ENCODE assay signal across 12 cellular contexts in the genomic region with DNA sequence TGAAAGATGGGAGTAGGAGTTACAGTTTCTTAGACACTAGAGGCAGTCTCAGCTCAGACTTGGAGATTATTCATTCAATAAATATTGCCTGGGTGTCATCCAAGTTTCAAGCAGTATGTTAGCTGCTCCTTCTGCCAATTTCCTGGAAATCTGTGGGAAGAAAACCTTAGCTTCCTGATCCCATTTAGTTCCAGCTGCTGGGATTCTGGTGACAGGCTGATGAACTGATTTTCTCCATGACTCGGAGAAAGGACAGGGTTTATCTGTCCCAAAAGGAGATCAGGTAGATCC.
A peak's percentile ranks its signal among the peaks of the same experiment; 100 is the strongest.
DNase-seq lines count a peak whose midpoint lies in the region; ATAC-seq and TF ChIP-seq lines count a peak whose summit lies in the region.
"Had no signal": no experiment of that assay in that cellular context is flagged by ENCODE, and none has a peak within 500 bp of the region (broad histone marks: within the 10 kb centered on the region; RNA-seq: fewer than 3 reads in every experiment).

No MANE protein-coding gene starts in this region.

- no peak overlapping the region for H2BK12ac ChIP-seq in mesenchymal stem cell (ENCODE audit: low read length in 2 of 2)

- POLR2A ChIA-PET in PC-3 (lab: Charles Lee; ENCODE audit: unreplicated experiment), result interaction anchor here (0.6 kb wide), 1 partner anchor 447 kb away, joined by 3 read pairs; no protein-coding TSS in a partner anchor
- POLR2A ChIA-PET in activated CD8-positive, alpha-beta T cell treated with anti-CD3 and anti-CD28 coated beads, Interleukin-2, amount 10 ng/mL, durations not matched to agents 7 days and 5 days (lab: Charles Lee), result no interaction called here

- H3K4me1 Mint-ChIP-seq in type B pancreatic cell (ENCODE audit: unreplicated experiment), result no peaks in the 10 kb centered on the region
- H3K4me1 Mint-ChIP-seq in natural killer cell treated with Interleukin-12 subunit alpha and Interleukin-12 subunit beta and Interleukin-15 and Interleukin-18, amount 100 ng/mL, for 72 hours (ENCODE audit: low read depth in 2 of 2), result peaks cover 18 to 21% of the 10 kb centered on the region in 2 donors
- peaks cover 16% of the 10 kb centered on the region for H3K4me1 Mint-ChIP-seq in activated CD8-positive, alpha-beta T cell treated with anti-CD3 and anti-CD28 coated beads, Interleukin-2, amount 10 ng/mL, durations not matched to agents 7 days and 5 days (ENCODE audit: low read depth)

- H2AK5ac ChIP-seq in mesenchymal stem cell (ENCODE audit: low read length, severe bottlenecking), result peak overlapping the region; percentile 21

- H3K27ac ChIP-seq in PC-3 (ENCODE audit: low read length) (peak overlapping the region; percentile 30), mesenchymal stem cell (ENCODE audit: low read length, poor library complexity, severe bottlenecking) (no peak overlapping the region)
- H3K27ac ChIP-seq: upper lobe of left lung had no signal

- peaks cover 33% of the 10 kb centered on the region for H3K79me1 ChIP-seq in mesenchymal stem cell (replicated peaks; ENCODE audit: low read length, poor library complexity, severe bottlenecking)

- H3K4me3 ChIP-seq in PC-3 (ENCODE audit: low read length) (no peak overlapping the region), choroid plexus epithelial cell (ENCODE audit: low read depth, low read length) (no peak overlapping the region), mesenchymal stem cell (ENCODE audit: insufficient read depth in 1 of 2, low read depth in 1 of 2, low read length in 2 of 2) (no peak overlapping the region)
- H3K4me3 ChIP-seq: upper lobe of left lung had no signal

- CTCF ChIA-PET in PC-3 (lab: Charles Lee), result interaction anchor here (0.5 to 1.3 kb wide), 9 partner anchors 17 to 387 kb away, joined by 3 to 6 read pairs (median 4); no protein-coding TSS in a partner anchor
- CTCF ChIA-PET in activated CD8-positive, alpha-beta T cell treated with anti-CD3 and anti-CD28 coated beads, Interleukin-2, amount 10 ng/mL, durations not matched to agents 7 days and 5 days (lab: Charles Lee), result interaction anchor here (0.9 to 6.5 kb wide), 20 partner anchors 11 to 382 kb away, joined by 3 to 78 read pairs (median 5); no protein-coding TSS in a partner anchor

- peaks cover 62% of the 10 kb centered on the region for H3K36me3 ChIP-seq in PC-3 (ENCODE audit: low read depth, low read length)
- peaks cover 60 to 77% of the 10 kb centered on the region in 2 experiments for H3K36me3 ChIP-seq in mesenchymal stem cell (ENCODE audit: control insufficient read depth in 1 of 2, insufficient read depth in 2 of 2, low read depth in 1 of 2, low read length in 2 of 2)

- H3K4me2 ChIP-seq in PC-3 (ENCODE audit: low read length) (no peak overlapping the region), mesenchymal stem cell (ENCODE audit: low read length, poor library complexity, severe bottlenecking) (no peak overlapping the region)

- no TSS peak for BruUV-seq in PC-3 (replicated peaks; lab: Mats Ljungman, UMichigan)

- H3K9me3 Mint-ChIP-seq in type B pancreatic cell, result no peaks in the 10 kb centered on the region
- no peaks in the 10 kb centered on the region for H3K9me3 Mint-ChIP-seq in natural killer cell treated with Interleukin-12 subunit alpha and Interleukin-12 subunit beta and Interleukin-15 and Interleukin-18, amount 100 ng/mL, for 72 hours
- no peaks in the 10 kb centered on the region for H3K9me3 Mint-ChIP-seq in activated CD8-positive, alpha-beta T cell treated with anti-CD3 and anti-CD28 coated beads, Interleukin-2, amount 10 ng/mL, durations not matched to agents 7 days and 5 days (ENCODE audit: insufficient read depth)
- H3K9me3 Mint-ChIP-seq: CD14-positive monocyte had no signal

- intact Hi-C loops in PC-3 (cut with micrococcal nuclease), result loop anchor here (1.0 kb wide), 1 partner anchor 383 kb away; no protein-coding TSS in a partner anchor

- peak; percentile 84 for DNase-seq in AG20443 (ENCODE audit: low spot score)
- peak; percentile 69 for DNase-seq in PC-3
- peak; percentile 65 for DNase-seq in choroid plexus epithelial cell (ENCODE audit: low read depth)
- peak; percentile 59 for DNase-seq in mesenchymal stem cell
- no peak for DNase-seq in type B pancreatic cell (ENCODE audit: extremely low spot score, unreplicated experiment)
- DNase-seq in natural killer cell treated with Interleukin-12 subunit alpha and Interleukin-12 subunit beta and Interleukin-15 and Interleukin-18, amount 100 ng/mL, for 72 hours (ENCODE audit: low spot score), result no peak
- no peak for DNase-seq in activated CD8-positive, alpha-beta T cell treated with anti-CD3 and anti-CD28 coated beads, Interleukin-2, amount 10 ng/mL, durations not matched to agents 7 days and 5 days
- no peak for DNase-seq in middle frontal gyrus (ENCODE audit: extremely low spot score, low spot score)
- DNase-seq: activated CD4-positive, CD25-positive, alpha-beta regulatory T cell treated with anti-CD3 and anti-CD28 coated beads, Interleukin-2, amount 50 U/mL, for 72 hours; NCI-H2227 treated with DMSO at 0.1 percent for 48 hours; upper lobe of left lung had no signal

- H3F3A ChIP-seq in PC-3 (ENCODE audit: low read length, unreplicated experiment), result no peaks in the 10 kb centered on the region

- H3K18ac ChIP-seq in mesenchymal stem cell (ENCODE audit: low read depth in 1 of 2, low read length in 2 of 2), result no peak overlapping the region

- no peak overlapping the region for H3K9ac ChIP-seq in PC-3 (ENCODE audit: low read length)
- H3K9ac ChIP-seq in mesenchymal stem cell (ENCODE audit: low read length), result peak overlapping the region; percentile 70

- TF ChIP-seq CTCF in PC-3 (conservative IDR thresholded peaks at IDR 0.05; ENCODE audit: low read depth, low read length), result no peak
- no peak for TF ChIP-seq CTCF in choroid plexus epithelial cell (conservative IDR thresholded peaks at IDR 0.05; ENCODE audit: low read depth, low read length)
- TF ChIP-seq CTCF in type B pancreatic cell (conservative IDR thresholded peaks at IDR 0.05), result no peak

- peaks cover 12% of the 10 kb centered on the region for H3K4me1 ChIP-seq in PC-3 (ENCODE audit: insufficient read depth, low read length)
- no peaks in the 10 kb centered on the region for H3K4me1 ChIP-seq in mesenchymal stem cell (ENCODE audit: control insufficient read depth, insufficient read depth, low read depth, low read length)
- H3K4me1 ChIP-seq: upper lobe of left lung had no signal

- no peaks in the 10 kb centered on the region for H3K27me3 Mint-ChIP-seq in type B pancreatic cell
- H3K27me3 Mint-ChIP-seq in natural killer cell treated with Interleukin-12 subunit alpha and Interleukin-12 subunit beta and Interleukin-15 and Interleukin-18, amount 100 ng/mL, for 72 hours, result no peaks in the 10 kb centered on the region
- H3K27me3 Mint-ChIP-seq in activated CD8-positive, alpha-beta T cell treated with anti-CD3 and anti-CD28 coated beads, Interleukin-2, amount 10 ng/mL, durations not matched to agents 7 days and 5 days (ENCODE audit: low read depth), result no peaks in the 10 kb centered on the region

- H3K9me3 ChIP-seq in PC-3 (ENCODE audit: low read length) (no peaks in the 10 kb centered on the region), mesenchymal stem cell (ENCODE audit: control insufficient read depth, low read length) (no peaks in the 10 kb centered on the region)
- H3K9me3 ChIP-seq: upper lobe of left lung had no signal

- H4K91ac ChIP-seq in mesenchymal stem cell (ENCODE audit: low read length), result no peak overlapping the region

- 80% methylated on average over 1 of the region's 1 CpG for WGBS in mesenchymal stem cell

- no peak overlapping the region for H3K14ac ChIP-seq in mesenchymal stem cell (ENCODE audit: low read length in 2 of 2)

- peaks cover 32% of the 10 kb centered on the region for H3K36me3 Mint-ChIP-seq in type B pancreatic cell
- H3K36me3 Mint-ChIP-seq in natural killer cell treated with Interleukin-12 subunit alpha and Interleukin-12 subunit beta and Interleukin-15 and Interleukin-18, amount 100 ng/mL, for 72 hours, result peaks cover 28% of the 10 kb centered on the region
- peaks cover 8% of the 10 kb centered on the region for H3K36me3 Mint-ChIP-seq in activated CD8-positive, alpha-beta T cell treated with anti-CD3 and anti-CD28 coated beads, Interleukin-2, amount 10 ng/mL, durations not matched to agents 7 days and 5 days (ENCODE audit: low read depth)

- no peak overlapping the region for H4K8ac ChIP-seq in mesenchymal stem cell (ENCODE audit: low read length)

- no peak overlapping the region for H2BK15ac ChIP-seq in mesenchymal stem cell (ENCODE audit: low read depth, poor library complexity, severe bottlenecking)

- H2BK120ac ChIP-seq in mesenchymal stem cell (ENCODE audit: low read depth, low read length), result no peak overlapping the region

- no peak overlapping the region for H3K23ac ChIP-seq in mesenchymal stem cell (ENCODE audit: low read length in 2 of 2)

- H3K27me3 ChIP-seq in PC-3 (ENCODE audit: low read length) (no peaks in the 10 kb centered on the region), mesenchymal stem cell (ENCODE audit: control insufficient read depth in 1 of 2, insufficient read depth in 1 of 2, low read length in 2 of 2) (no peaks in the 10 kb centered on the region)
- H3K27me3 ChIP-seq: upper lobe of left lung had no signal

- no peaks in the 10 kb centered on the region for H3K79me2 ChIP-seq in PC-3 (ENCODE audit: low read length)

- no peak overlapping the region for H2AFZ ChIP-seq in PC-3 (ENCODE audit: low read length)
- no peak overlapping the region for H2AFZ ChIP-seq in mesenchymal stem cell (ENCODE audit: low read depth, low read length)

- no peaks in the 10 kb centered on the region for H4K20me1 ChIP-seq in PC-3 (ENCODE audit: low read length)

- H2BK5ac ChIP-seq in mesenchymal stem cell (ENCODE audit: low read depth, low read length, poor library complexity, severe bottlenecking), result no peak overlapping the region

- H3K9me2 ChIP-seq in PC-3 (replicated peaks; ENCODE audit: low read length), result no peaks in the 10 kb centered on the region

- H3K4ac ChIP-seq in mesenchymal stem cell (ENCODE audit: low read depth in 1 of 2, low read length in 2 of 2), result no peak overlapping the region

- H3K4me3 Mint-ChIP-seq in type B pancreatic cell, result no peak overlapping the region
- no peak overlapping the region for H3K4me3 Mint-ChIP-seq in natural killer cell treated with Interleukin-12 subunit alpha and Interleukin-12 subunit beta and Interleukin-15 and Interleukin-18, amount 100 ng/mL, for 72 hours
- H3K4me3 Mint-ChIP-seq in activated CD8-positive, alpha-beta T cell treated with anti-CD3 and anti-CD28 coated beads, Interleukin-2, amount 10 ng/mL, durations not matched to agents 7 days and 5 days, result no peak overlapping the region
- H3K4me3 Mint-ChIP-seq: CD14-positive monocyte had no signal

- ATAC-seq in PC-3, result peak; percentile 76
- ATAC-seq in natural killer cell treated with Interleukin-12 subunit alpha and Interleukin-12 subunit beta and Interleukin-15 and Interleukin-18, amount 100 ng/mL, for 72 hours, result no peak
- ATAC-seq in activated CD8-positive, alpha-beta T cell treated with anti-CD3 and anti-CD28 coated beads, Interleukin-2, amount 10 ng/mL, durations not matched to agents 7 days and 5 days, result no peak

- no peak overlapping the region for H3K27ac Mint-ChIP-seq in type B pancreatic cell
- H3K27ac Mint-ChIP-seq in natural killer cell treated with Interleukin-12 subunit alpha and Interleukin-12 subunit beta and Interleukin-15 and Interleukin-18, amount 100 ng/mL, for 72 hours, result no peak overlapping the region
- no peak overlapping the region for H3K27ac Mint-ChIP-seq in activated CD8-positive, alpha-beta T cell treated with anti-CD3 and anti-CD28 coated beads, Interleukin-2, amount 10 ng/mL, durations not matched to agents 7 days and 5 days

Comparison
In these comparisons a context has a peak if more than half of its experiments do, and no peak if none do; other contexts are left out.
1. DNase-seq: peak in AG20443 (single experiment), PC-3 (single experiment), choroid plexus epithelial cell (single experiment) and mesenchymal stem cell (single experiment); none in type B pancreatic cell (single experiment), natural killer cell treated with Interleukin-12 subunit alpha and Interleukin-12 subunit beta and Interleukin-15 and Interleukin-18, amount 100 ng/mL, for 72 hours (single experiment), activated CD8-positive, alpha-beta T cell treated with anti-CD3 and anti-CD28 coated beads, Interleukin-2, amount 10 ng/mL, durations not matched to agents 7 days and 5 days (single experiment) and middle frontal gyrus (single experiment).